In genomic region chr22:30423959-30424380, GRCh38 we compare ENCODE assay signal across 8 cellular contexts. TPM values are rescaled to one million over a fixed set of nuclear protein-coding genes. Genes with fewer than 3 reads are reported as not detected.
DNase-seq lines count a peak whose midpoint lies in the region; ATAC-seq and TF ChIP-seq lines count a peak whose summit lies in the region.

No MANE protein-coding gene starts in this region.

- TF ChIP-seq CTCF in GM12864 (IDR thresholded peaks at IDR 0.05; ENCODE audit: low read depth, low read length, missing control alignments) (no peak), osteoblast (IDR thresholded peaks at IDR 0.05; ENCODE audit: extremely low read depth, low read depth, low read length) (no peak)

- no peaks in the 10 kb centered on the region for H4K20me1 ChIP-seq in osteoblast (ENCODE audit: insufficient read depth, low read length)

- H3K4me1 ChIP-seq in osteoblast (ENCODE audit: insufficient read depth, low read length) (peaks cover 69% of the 10 kb centered on the region), thymus (ENCODE audit: control insufficient read depth, insufficient read depth, low read length) (peaks cover 14% of the 10 kb centered on the region)

- peak overlapping the region; percentile 84 for H2AFZ ChIP-seq in osteoblast (ENCODE audit: low read length)

- peaks cover 44% of the 10 kb centered on the region for H3K4me1 Mint-ChIP-seq in activated naive CD8-positive, alpha-beta T cell treated with anti-CD3 and anti-CD28 coated beads, Interleukin-2, amount 10 ng/mL, durations not matched to agents 7 days and 5 days

- H3K4me3 ChIP-seq in GM12864 (ENCODE audit: low read depth, low read length), result peak overlapping the region; percentile 72
- H3K4me3 ChIP-seq in osteoblast (ENCODE audit: insufficient read depth, low read length), result peak overlapping the region; percentile 73
- peak overlapping the region; percentile 68 for H3K4me3 ChIP-seq in thymus (ENCODE audit: low read length)

- peaks cover 29% of the 10 kb centered on the region for H3K36me3 Mint-ChIP-seq in activated naive CD8-positive, alpha-beta T cell treated with anti-CD3 and anti-CD28 coated beads, Interleukin-2, amount 10 ng/mL, durations not matched to agents 7 days and 5 days

- no peaks in the 10 kb centered on the region for H3K9me3 ChIP-seq in osteoblast (ENCODE audit: low read depth, low read length)
- peaks cover 1% of the 10 kb centered on the region for H3K9me3 ChIP-seq in thymus (ENCODE audit: control insufficient read depth)

- H3K9me3 Mint-ChIP-seq in activated naive CD8-positive, alpha-beta T cell treated with anti-CD3 and anti-CD28 coated beads, Interleukin-2, amount 10 ng/mL, durations not matched to agents 7 days and 5 days, result no peaks in the 10 kb centered on the region

- no peaks in the 10 kb centered on the region for H3K27me3 ChIP-seq in osteoblast (ENCODE audit: insufficient read depth, low read length)
- no peaks in the 10 kb centered on the region for H3K27me3 ChIP-seq in thymus (ENCODE audit: control insufficient read depth, insufficient read depth)

- H3K27ac ChIP-seq in osteoblast (ENCODE audit: low read depth, low read length) (peak overlapping the region; percentile 97), thymus (ENCODE audit: low read depth) (peak overlapping the region; percentile 75)

- peak overlapping the region; percentile 93 for H3K4me2 ChIP-seq in osteoblast (ENCODE audit: insufficient read depth, low read length)

- H3K27ac Mint-ChIP-seq in activated naive CD8-positive, alpha-beta T cell treated with anti-CD3 and anti-CD28 coated beads, Interleukin-2, amount 10 ng/mL, durations not matched to agents 7 days and 5 days, result peak overlapping the region; percentile 98

- POLR2A ChIA-PET in activated naive CD8-positive, alpha-beta T cell treated with anti-CD3 and anti-CD28 coated beads, Interleukin-2, amount 10 ng/mL, durations not matched to agents 7 days and 5 days (lab: Charles Lee), result interaction anchor here (0.6 to 6.0 kb wide), 22 partner anchors 11 to 1036 kb away, joined by 3 to 156 read pairs (median 4); partner anchors contain the start of genes AP1B1, CASTOR1, CCDC157 and PES1

- WGBS in thymus, result under 1% methylated on average over 25 of the region's 25 CpGs

- peak; percentile 99 for DNase-seq in GM12864 (ENCODE audit: low read depth)
- peak; percentile 99 for DNase-seq in NCI-H1105 treated with DMSO at 0.1 percent for 48 hours (lab: John Stamatoyannopoulos, UW)
- DNase-seq in SKM-1 treated with dmso at 0.1 percent for 144 hours (lab: John Stamatoyannopoulos, UW; ENCODE audit: unreplicated experiment), result peak; percentile 99
- peak; percentile 93 for DNase-seq in activated naive CD8-positive, alpha-beta T cell treated with anti-CD3 and anti-CD28 coated beads, Interleukin-2, amount 10 ng/mL, durations not matched to agents 7 days and 5 days
- DNase-seq in head of caudate nucleus, result peak; percentile 96 to 100 (median 99)
- DNase-seq in osteoblast (ENCODE audit: insufficient read length, low spot score, missing footprints), result peak; percentile 98

- peaks cover 3% of the 10 kb centered on the region for H3K79me2 ChIP-seq in osteoblast (ENCODE audit: insufficient read depth, low read length)

- peak; percentile 88 for ATAC-seq in HG02678 (IDR thresholded peaks at IDR 0.05; ENCODE audit: unreplicated experiment)
- ATAC-seq in activated naive CD8-positive, alpha-beta T cell treated with anti-CD3 and anti-CD28 coated beads, Interleukin-2, amount 10 ng/mL, durations not matched to agents 7 days and 5 days (ENCODE audit: low read depth), result peak; percentile 95

- H3K27me3 Mint-ChIP-seq in activated naive CD8-positive, alpha-beta T cell treated with anti-CD3 and anti-CD28 coated beads, Interleukin-2, amount 10 ng/mL, durations not matched to agents 7 days and 5 days, result no peaks in the 10 kb centered on the region

- peaks cover 19% of the 10 kb centered on the region for H3K36me3 ChIP-seq in osteoblast (ENCODE audit: insufficient read depth, low read length)
- H3K36me3 ChIP-seq in thymus (ENCODE audit: control insufficient read depth, insufficient read depth), result peaks cover 8% of the 10 kb centered on the region

- intact Hi-C loops in head of caudate nucleus (cut with DNase I), result loop anchor here (10.0 kb wide), 1 partner anchor 161 kb away; no protein-coding TSS in a partner anchor

- peak overlapping the region; percentile 98 for H3K4me3 Mint-ChIP-seq in activated naive CD8-positive, alpha-beta T cell treated with anti-CD3 and anti-CD28 coated beads, Interleukin-2, amount 10 ng/mL, durations not matched to agents 7 days and 5 days

RNA-seq across cellular contexts. Expression of gene MTFP1, which starts 1.6 kb away (rescaled TPM):
- 10 to 100 TPM; 63.3 to 64.8 TPM for total RNA-seq in activated naive CD8-positive, alpha-beta T cell treated with anti-CD3 and anti-CD28 coated beads, Interleukin-2, amount 10 ng/mL, durations not matched to agents 7 days and 5 days
- total RNA-seq in osteoblast, result 5.3 and 6.9 TPM in 2 replicates
- polyA plus RNA-seq in thymus, result 11.1 TPM

RNA-seq across cellular contexts. Expression of gene SEC14L2, which starts 27.2 kb away (rescaled TPM):
- 1 to 10 TPM; 9.9 TPM for total RNA-seq in activated naive CD8-positive, alpha-beta T cell treated with anti-CD3 and anti-CD28 coated beads, Interleukin-2, amount 10 ng/mL, durations not matched to agents 7 days and 5 days
- 16.6 and 19.2 TPM in 2 replicates for total RNA-seq in osteoblast
- 6.2 TPM for polyA plus RNA-seq in thymus

RNA-seq across cellular contexts. Expression of gene RNF215, which starts 36.8 kb away (rescaled TPM):
- 10 to 100 TPM; 11.1 to 11.3 TPM for total RNA-seq in activated naive CD8-positive, alpha-beta T cell treated with anti-CD3 and anti-CD28 coated beads, Interleukin-2, amount 10 ng/mL, durations not matched to agents 7 days and 5 days
- total RNA-seq in osteoblast, result 20.6 and 23.6 TPM in 2 replicates
- polyA plus RNA-seq in thymus, result 11.1 TPM

RNA-seq across cellular contexts. Expression of gene SEC14L3, which starts 47.8 kb away (rescaled TPM):
- total RNA-seq in activated naive CD8-positive, alpha-beta T cell treated with anti-CD3 and anti-CD28 coated beads, Interleukin-2, amount 10 ng/mL, durations not matched to agents 7 days and 5 days, result not detected
- not detected in 2 replicates for total RNA-seq in osteoblast
- polyA plus RNA-seq in thymus, result 0.07 TPM

Comparison
In these comparisons a context has a peak if more than half of its experiments do, and no peak if none do; other contexts are left out.
1. Peak in every context shown above with its lines: DNase-seq, ATAC-seq, H3K4me3 ChIP-seq and H3K27ac ChIP-seq.